Comparison of ENCODE assay signal across 15 cellular contexts in genomic region chr22:26990503-26991189, GRCh38.
DNase-seq lines count a peak whose midpoint lies in the region; ATAC-seq, FAIRE-seq and TF ChIP-seq lines count a peak whose summit lies in the region.
"Had no signal": no experiment of that assay in that cellular context is flagged by ENCODE, and none has a peak within 500 bp of the region (broad histone marks: within the 10 kb centered on the region; RNA-seq: fewer than 3 reads in every experiment).

No MANE protein-coding gene starts in this region.

- DNase-seq in GM12891 (ENCODE audit: insufficient read length, low spot score) (peak; percentile 25), GM18507 (ENCODE audit: extremely low spot score, insufficient read length, low read depth) (no peak), RCC 7860 (ENCODE audit: low spot score) (peak; percentile 14), AML-193 (lab: John Stamatoyannopoulos, UW) (no peak), vagina (ENCODE audit: extremely low spot score in 2 of 2) (no peak), right atrium auricular region (ENCODE audit: low spot score) (no peak)
- DNase-seq: C1 segment of cervical spinal cord; CD4-positive, alpha-beta memory T cell; DMS79; KG1 had no signal

- H3K4me1 ChIP-seq in BLaER1 (peaks cover 16% of the 10 kb centered on the region), vagina (no peaks in the 10 kb centered on the region), right atrium auricular region (no peaks in the 10 kb centered on the region)

- no peak for TF ChIP-seq POLR2A in GM12891 (IDR thresholded peaks at IDR 0.05; ENCODE audit: low read depth, low read length)
- TF ChIP-seq POLR2A in vagina (IDR thresholded peaks at IDR 0.05), result no peak

- H3K27me3 ChIP-seq in BLaER1 (no peaks in the 10 kb centered on the region), vagina (no peaks in the 10 kb centered on the region), right atrium auricular region (no peaks in the 10 kb centered on the region)

- H3K9me3 ChIP-seq in BLaER1, result peaks cover 3% of the 10 kb centered on the region; the same call in 1 of the 2 replicates
- no peaks in the 10 kb centered on the region for H3K9me3 ChIP-seq in vagina
- no peaks in the 10 kb centered on the region for H3K9me3 ChIP-seq in right atrium auricular region

- no peak overlapping the region for H3K9ac ChIP-seq in BLaER1

- no peak for TF ChIP-seq CTCF in vagina (IDR thresholded peaks at IDR 0.05)
- no peak for TF ChIP-seq CTCF in right atrium auricular region (IDR thresholded peaks at IDR 0.05)

- ATAC-seq in GM18858 (IDR thresholded peaks at IDR 0.05; ENCODE audit: unreplicated experiment), result no peak
- ATAC-seq: HCT116 had no signal

- H3K27ac ChIP-seq in BLaER1 (no peak overlapping the region), vagina (no peak overlapping the region), right atrium auricular region (no peak overlapping the region)
- H3K27ac ChIP-seq: 22Rv1 had no signal

- FAIRE-seq in GM12891 (lab: Jason Lieb, UNC), result peak; percentile 48
- peak; percentile 44 for FAIRE-seq in GM18507 (lab: Jason Lieb, UNC)
- FAIRE-seq in RCC 7860 (lab: Jason Lieb, UNC), result peak; percentile 32
- FAIRE-seq: H54 had no signal

- no peaks in the 10 kb centered on the region for H4K20me1 ChIP-seq in BLaER1

- H3K36me3 ChIP-seq in BLaER1 (no peaks in the 10 kb centered on the region), vagina (no peaks in the 10 kb centered on the region), right atrium auricular region (no peaks in the 10 kb centered on the region)

- H3K4me3 ChIP-seq in BLaER1 (no peak overlapping the region), vagina (no peak overlapping the region), right atrium auricular region (no peak overlapping the region)

- intact Hi-C loops in vagina (cut with DNase I), result no loop called here

- peak overlapping the region; percentile 53 for H3K4me2 ChIP-seq in BLaER1

TF ChIP-seq in GM12891, 5 proteins besides CTCF, POLR2A, EP300 and RAD21:
- TF ChIP-seq POU2F2 (IDR thresholded peaks at IDR 0.05; ENCODE audit: low read depth, low read length) (no peak), POLR2AphosphoS5 (IDR thresholded peaks at IDR 0.05; ENCODE audit: low read depth, low read length) (no peak), SPI1 (IDR thresholded peaks at IDR 0.05; ENCODE audit: low read depth, low read length) (no peak), PAX5 (IDR thresholded peaks at IDR 0.05; ENCODE audit: insufficient read depth, low read length, severe bottlenecking) (no peak), TAF1 (IDR thresholded peaks at IDR 0.05; ENCODE audit: low read depth, low read length) (no peak)

Comparison
In these comparisons a context has a peak if more than half of its experiments do, and no peak if none do; other contexts are left out.
1. DNase-seq: peak in GM12891 (single experiment) and RCC 7860 (single experiment); none in GM18507 (single experiment), AML-193 (0 of 2), vagina (0 of 2) and right atrium auricular region (single experiment).